Comparison of ENCODE assay signal across 14 cellular contexts in the genomic region with DNA sequence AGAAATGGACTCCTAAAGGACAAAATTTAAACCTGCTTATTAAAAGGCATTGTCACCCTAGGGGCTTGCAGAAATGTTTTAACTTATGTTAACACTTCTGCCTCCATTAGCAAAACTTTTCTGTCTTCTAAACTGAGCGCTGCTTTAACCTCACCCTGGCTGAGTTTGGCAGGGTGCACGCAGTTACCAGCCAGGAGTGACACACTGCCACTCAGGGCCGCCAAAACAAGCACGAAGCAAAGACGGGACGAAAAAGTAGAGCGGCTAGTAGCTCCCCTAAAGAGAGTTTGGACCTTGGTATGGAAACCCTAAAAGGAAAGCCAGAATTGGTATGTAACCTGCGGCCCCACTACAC.
"Had no signal": no experiment of that assay in that cellular context is flagged by ENCODE, and none has a peak within 500 bp of the region (broad histone marks: within the 10 kb centered on the region; RNA-seq: fewer than 3 reads in every experiment).

No MANE protein-coding gene starts in this region.

- H3K4me1 ChIP-seq: adrenal gland, left lung, suprapubic skin had no signal

- DNase-seq: activated CD4-positive, alpha-beta memory T cell treated with anti-CD3 and anti-CD28 coated beads for 36 hours; activated CD4-positive, alpha-beta T cell treated with anti-CD3 and anti-CD28 coated beads for 36 hours; activated CD8-positive, alpha-beta memory T cell treated with anti-CD3 and anti-CD28 coated beads, Interleukin-2, amount 10 ng/mL, durations not matched to agents 7 days and 5 days; activated T-cell treated with anti-CD3 and anti-CD28 coated beads, Interleukin-2, amount 50 U/mL, for 24 hours; adrenal gland; cortex of kidney; effector memory CD4-positive, alpha-beta T cell; gastrocnemius medialis; left lung; occipital lobe; T-helper 17 cell; WERI-Rb-1 had no signal

- H3K27me3 ChIP-seq: adrenal gland, gastrocnemius medialis, left lung, suprapubic skin had no signal

- H3K27ac ChIP-seq: adrenal gland, left lung, suprapubic skin, WERI-Rb-1 had no signal

- H3K4me3 ChIP-seq: adrenal gland, gastrocnemius medialis, left lung, suprapubic skin had no signal

- H3K9me3 ChIP-seq: adrenal gland, gastrocnemius medialis, left lung, suprapubic skin had no signal

- ATAC-seq: activated CD4-positive, alpha-beta T cell treated with anti-CD3 and anti-CD28 coated beads for 36 hours; activated CD8-positive, alpha-beta memory T cell treated with anti-CD3 and anti-CD28 coated beads, Interleukin-2, amount 10 ng/mL, durations not matched to agents 7 days and 5 days; left lung; right cardiac atrium; T-helper 17 cell had no signal
